12 cellular contexts compared by ENCODE assay signal in the genomic region with DNA sequence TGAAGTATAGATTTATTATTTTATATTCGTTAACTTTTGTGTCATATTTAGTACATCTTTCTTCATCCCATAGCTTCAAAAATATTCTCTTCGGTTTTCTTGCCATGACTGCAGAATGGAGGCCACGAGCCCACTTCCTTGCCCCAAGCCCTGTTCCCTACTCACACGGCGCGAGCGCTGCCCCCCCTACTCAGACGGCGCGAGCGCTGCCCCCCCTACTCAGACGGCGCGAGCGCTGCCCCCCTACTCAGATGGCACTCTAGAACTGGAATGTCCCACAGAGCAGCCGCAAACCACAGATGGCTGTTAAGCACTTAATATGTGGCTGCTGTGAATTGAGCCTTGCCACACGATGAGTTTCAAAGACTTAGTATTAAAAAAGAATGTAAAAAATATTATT.
DNase-seq lines count a peak whose midpoint lies in the region; ATAC-seq and TF ChIP-seq lines count a peak whose summit lies in the region.
"Had no signal": no experiment of that assay in that cellular context is flagged by ENCODE, and none has a peak within 500 bp of the region (broad histone marks: within the 10 kb centered on the region; RNA-seq: fewer than 3 reads in every experiment).

No MANE protein-coding gene starts in this region.

- WGBS in heart right ventricle, 2 donors: 59 to 69% methylated on average over 17 of the region's 17 CpGs

- H3K4me3 ChIP-seq in OCI-LY7 (ENCODE audit: low read depth, low read length, poor library complexity, severe bottlenecking) (no peak overlapping the region), heart right ventricle (no peak overlapping the region)
- H3K4me3 ChIP-seq: esophagus muscularis mucosa, thoracic aorta had no signal

- BruUV-seq in OCI-LY7 (replicated peaks; lab: Mats Ljungman, UMichigan): no TSS peak

- CTCF ChIA-PET in OCI-LY7 (lab: Charles Lee; ENCODE audit: unreplicated experiment): no interaction called here

- no peak overlapping the region for H3K4me2 ChIP-seq in OCI-LY7 (ENCODE audit: low read length)

- no peak overlapping the region for H3K27ac ChIP-seq in OCI-LY7 (ENCODE audit: low read depth, low read length, poor library complexity, severe bottlenecking)
- no peak overlapping the region for H3K27ac ChIP-seq in heart right ventricle
- H3K27ac ChIP-seq: esophagus muscularis mucosa, thoracic aorta had no signal

- H3K9me3 ChIP-seq in OCI-LY7 (ENCODE audit: low read length) (0 out of 2 replicates have a peak, but pooled peaks cover 3% of the 10 kb centered on the region), heart right ventricle (peaks cover 0 to 61% (median 0%) of the 10 kb centered on the region in 11 donors)
- H3K9me3 ChIP-seq: esophagus muscularis mucosa, thoracic aorta had no signal

- H3K79me2 ChIP-seq in OCI-LY7 (ENCODE audit: insufficient read depth, low read depth, low read length): no peaks in the 10 kb centered on the region

- H3K36me3 ChIP-seq in OCI-LY7 (ENCODE audit: insufficient read depth, low read length) (no peaks in the 10 kb centered on the region), heart right ventricle (no peaks in the 10 kb centered on the region)
- H3K36me3 ChIP-seq: esophagus muscularis mucosa, thoracic aorta had no signal

- POLR2A ChIA-PET in OCI-LY7 (lab: Charles Lee): no interaction called here

- H3K4me1 ChIP-seq in OCI-LY7 (ENCODE audit: insufficient read depth, low read length, poor library complexity, severe bottlenecking): no peaks in the 10 kb centered on the region
- H3K4me1 ChIP-seq in heart right ventricle: no peaks in the 10 kb centered on the region
- H3K4me1 ChIP-seq: esophagus muscularis mucosa had no signal

- DNase-seq in GM03348 (ENCODE audit: low spot score): peak; percentile 14
- DNase-seq in OCI-LY7 (ENCODE audit: low spot score): peak; percentile 4
- DNase-seq in heart right ventricle: peak; percentile 8 to 36
- peak; percentile 86 for DNase-seq in posterior vena cava (ENCODE audit: low spot score)
- no peak for DNase-seq in occipital lobe (lab: John Stamatoyannopoulos, UW)
- DNase-seq in GOT3 (lab: John Stamatoyannopoulos, UW): no peak
- no peak for DNase-seq in NCI-H1417 treated with DMSO at 0.1 percent for 48 hours (lab: John Stamatoyannopoulos, UW)
- DNase-seq: CD8-positive, alpha-beta memory T cell; NCI-H2029 had no signal

- TF ChIP-seq CTCF in OCI-LY7 (conservative IDR thresholded peaks at IDR 0.05; ENCODE audit: low read length) (no peak), heart right ventricle (IDR thresholded peaks at IDR 0.05) (no peak)

- H3K9me2 ChIP-seq in OCI-LY7 (ENCODE audit: insufficient read depth, low read length): no peaks in the 10 kb centered on the region

- H2AFZ ChIP-seq in OCI-LY7 (ENCODE audit: low read length): no peak overlapping the region

- peaks cover 0 to 42% (median 16%) of the 10 kb centered on the region in 7 donors for H3K27me3 ChIP-seq in heart right ventricle

- H4K20me1 ChIP-seq in OCI-LY7 (ENCODE audit: insufficient read depth, low read length): no peaks in the 10 kb centered on the region

- ATAC-seq in heart right ventricle (peak in 5 of 8 donors; percentile 57 to 75 (median 63)), HG03095 (IDR thresholded peaks at IDR 0.05; ENCODE audit: unreplicated experiment) (no peak)

- intact Hi-C loops in OCI-LY7 (cut with micrococcal nuclease; ENCODE audit: unreplicated experiment) (no loop called here), heart right ventricle (cut with DNase I) (no loop called here), posterior vena cava (cut with DNase I) (no loop called here)

Comparison
In these comparisons a context has a peak if more than half of its experiments do, and no peak if none do; other contexts are left out.
1. DNase-seq: peak in GM03348 (single experiment), OCI-LY7 (single experiment), heart right ventricle (2 of 2) and posterior vena cava (single experiment); none in occipital lobe (single experiment), GOT3 (single experiment) and NCI-H1417 treated with DMSO at 0.1 percent for 48 hours (single experiment).